Comparison of ENCODE assay signal across 8 cellular contexts in the genomic region with DNA sequence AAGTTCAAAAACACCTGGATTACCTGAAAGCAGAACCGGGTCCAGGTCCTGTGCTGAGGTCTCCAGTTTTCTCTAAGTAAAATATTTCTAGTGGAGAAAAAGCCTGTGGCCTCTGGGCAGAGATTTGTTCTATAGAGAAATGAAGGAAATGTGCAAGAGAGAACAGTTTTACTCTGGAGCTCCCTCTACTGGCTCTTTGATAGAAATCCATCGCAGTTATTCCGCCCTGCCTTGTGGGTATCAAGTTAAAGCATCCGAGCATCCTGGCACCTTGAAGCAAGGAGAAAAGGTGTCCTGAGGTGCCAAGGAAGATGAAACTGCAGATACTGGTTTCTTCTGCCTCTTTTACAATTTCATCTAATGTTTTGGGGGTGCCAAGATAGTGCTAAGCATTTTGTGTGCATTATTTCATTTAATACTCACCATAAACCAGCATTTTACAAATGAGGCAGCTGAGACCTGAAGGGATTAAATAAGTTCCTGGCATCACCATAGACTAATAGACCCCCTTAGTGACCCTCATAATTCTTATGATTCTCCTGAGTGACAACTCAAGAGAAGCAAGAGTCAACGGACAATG.
A peak's percentile ranks its signal among the peaks of the same experiment; 100 is the strongest.
DNase-seq lines count a peak whose midpoint lies in the region; ATAC-seq and TF ChIP-seq lines count a peak whose summit lies in the region.

No MANE protein-coding gene starts in this region.

- DNase-seq in A172 (ENCODE audit: low spot score) = peak; percentile 71
- peak; percentile 7 for DNase-seq in NOMO-1 treated with dmso at 0.1 percent for 144 hours (lab: John Stamatoyannopoulos, UW; ENCODE audit: unreplicated experiment)
- peak; percentile 73 for DNase-seq in dermis blood vessel endothelial cell

- no peaks in the 10 kb centered on the region for H3K36me3 Mint-ChIP-seq in nephron (ENCODE audit: low read depth)
- H3K36me3 Mint-ChIP-seq in stimulated activated memory B cell treated with anti-CD40 and anti-IgM and Interleukin-4, amounts not matched to agents 10 μg/mL and 1 μg/mL and 100 μg/mL, for 72 hours = no peaks in the 10 kb centered on the region

- no peak overlapping the region for H3K27ac Mint-ChIP-seq in nephron
- H3K27ac Mint-ChIP-seq in stimulated activated memory B cell treated with anti-CD40 and anti-IgM and Interleukin-4, amounts not matched to agents 10 μg/mL and 1 μg/mL and 100 μg/mL, for 72 hours = no peak overlapping the region

- no peaks in the 10 kb centered on the region for H3K9me3 Mint-ChIP-seq in nephron
- H3K9me3 Mint-ChIP-seq in stimulated activated memory B cell treated with anti-CD40 and anti-IgM and Interleukin-4, amounts not matched to agents 10 μg/mL and 1 μg/mL and 100 μg/mL, for 72 hours = no peaks in the 10 kb centered on the region

- TF ChIP-seq CTCF in GM12874 (IDR thresholded peaks at IDR 0.05; ENCODE audit: insufficient read depth, low read depth, low read length) (peak; percentile 69), nephron (IDR thresholded peaks at IDR 0.05; ENCODE audit: unreplicated experiment in 3 of 3) (peak; percentile 54 to 71 (median 67))

- ATAC-seq in HG03565 (IDR thresholded peaks at IDR 0.05; ENCODE audit: unreplicated experiment) = peak; percentile 72
- ATAC-seq in stimulated activated memory B cell treated with anti-CD40 and anti-IgM and Interleukin-4, amounts not matched to agents 10 μg/mL and 1 μg/mL and 100 μg/mL, for 72 hours = no peak
- ATAC-seq in GM21447 (IDR thresholded peaks at IDR 0.05; ENCODE audit: unreplicated experiment) = no peak

- H3K4me1 Mint-ChIP-seq in nephron = no peaks in the 10 kb centered on the region
- H3K4me1 Mint-ChIP-seq in stimulated activated memory B cell treated with anti-CD40 and anti-IgM and Interleukin-4, amounts not matched to agents 10 μg/mL and 1 μg/mL and 100 μg/mL, for 72 hours = no peaks in the 10 kb centered on the region

- H3K27me3 Mint-ChIP-seq in nephron (ENCODE audit: low read depth) = peaks cover 76% of the 10 kb centered on the region
- peaks cover 67% of the 10 kb centered on the region for H3K27me3 Mint-ChIP-seq in stimulated activated memory B cell treated with anti-CD40 and anti-IgM and Interleukin-4, amounts not matched to agents 10 μg/mL and 1 μg/mL and 100 μg/mL, for 72 hours

- no peak overlapping the region for H3K4me3 Mint-ChIP-seq in nephron
- no peak overlapping the region for H3K4me3 Mint-ChIP-seq in stimulated activated memory B cell treated with anti-CD40 and anti-IgM and Interleukin-4, amounts not matched to agents 10 μg/mL and 1 μg/mL and 100 μg/mL, for 72 hours

Comparison
In these comparisons a context has a peak if more than half of its experiments do, and no peak if none do; other contexts are left out.
1. DNase-seq: peak in every context shown above with its lines; median percentile 73 in dermis blood vessel endothelial cell; 71 in A172; 7 in NOMO-1 treated with dmso at 0.1 percent for 144 hours.